Comparison of ENCODE assay signal across 18 cellular contexts in genomic region chr6:42201382-42201781, GRCh38.
"Had no signal": no experiment of that assay in that cellular context is flagged by ENCODE, and none has a peak within 500 bp of the region (broad histone marks: within the 10 kb centered on the region; RNA-seq: fewer than 3 reads in every experiment).

No MANE protein-coding gene starts in this region.

- H3K27me3 ChIP-seq: dorsolateral prefrontal cortex, tibial nerve had no signal

- H3K27ac ChIP-seq: dorsolateral prefrontal cortex, tibial nerve had no signal

- H3K4me3 ChIP-seq: dorsolateral prefrontal cortex, tibial nerve had no signal

- H3K27ac Mint-ChIP-seq: activated T-helper 17 cell treated with anti-CD3 and anti-CD28 coated beads, Interleukin-2, amount 50 U/mL, for 72 hours; endodermal cell; natural killer cell treated with Interleukin-12 subunit alpha and Interleukin-12 subunit beta and Interleukin-15 and Interleukin-18, amount 100 ng/mL, for 72 hours had no signal

- H3K27me3 Mint-ChIP-seq: activated T-helper 17 cell treated with anti-CD3 and anti-CD28 coated beads, Interleukin-2, amount 50 U/mL, for 72 hours; natural killer cell treated with Interleukin-12 subunit alpha and Interleukin-12 subunit beta and Interleukin-15 and Interleukin-18, amount 100 ng/mL, for 72 hours had no signal

- DNase-seq: activated CD4-positive, CD25-positive, alpha-beta regulatory T cell treated with anti-CD3 and anti-CD28 coated beads, Interleukin-2, amount 50 U/mL, for 72 hours; activated naive CD4-positive, alpha-beta T cell treated with Interleukin-2 at 50 U/mL for 16 hours; dorsolateral prefrontal cortex; endodermal cell; foreskin fibroblast; hypothalamus; kidney; left ventricle myocardium superior; posterior cingulate gyrus; stimulated activated CD4-positive, alpha-beta T cell treated with anti-CD3 and anti-CD28 coated beads, Interleukin-15, amount 100 ng/mL, for 24 hours; stimulated activated CD4-positive, alpha-beta T cell treated with anti-CD3 and anti-CD28 coated beads, Interleukin-4, amount 100 ng/mL, for 4 hours; stimulated activated CD8-positive, alpha-beta memory T cell treated with anti-CD3 and anti-CD28 coated beads, Interleukin-4, amount 100 ng/mL, for 48 hours; stimulated activated naive CD4-positive, alpha-beta T cell treated with Interleukin-2 at 50 U/mL for 16 hours; substantia nigra; T-helper 9 cell had no signal

- H3K9me3 Mint-ChIP-seq: endodermal cell; natural killer cell treated with Interleukin-12 subunit alpha and Interleukin-12 subunit beta and Interleukin-15 and Interleukin-18, amount 100 ng/mL, for 72 hours had no signal

- H3K4me3 Mint-ChIP-seq: activated T-helper 17 cell treated with anti-CD3 and anti-CD28 coated beads, Interleukin-2, amount 50 U/mL, for 72 hours; endodermal cell; natural killer cell treated with Interleukin-12 subunit alpha and Interleukin-12 subunit beta and Interleukin-15 and Interleukin-18, amount 100 ng/mL, for 72 hours had no signal

- H3K4me1 ChIP-seq: tibial nerve had no signal

- H3K9me3 ChIP-seq: tibial nerve had no signal
